9 cellular contexts compared by ENCODE assay signal in the genomic region with DNA sequence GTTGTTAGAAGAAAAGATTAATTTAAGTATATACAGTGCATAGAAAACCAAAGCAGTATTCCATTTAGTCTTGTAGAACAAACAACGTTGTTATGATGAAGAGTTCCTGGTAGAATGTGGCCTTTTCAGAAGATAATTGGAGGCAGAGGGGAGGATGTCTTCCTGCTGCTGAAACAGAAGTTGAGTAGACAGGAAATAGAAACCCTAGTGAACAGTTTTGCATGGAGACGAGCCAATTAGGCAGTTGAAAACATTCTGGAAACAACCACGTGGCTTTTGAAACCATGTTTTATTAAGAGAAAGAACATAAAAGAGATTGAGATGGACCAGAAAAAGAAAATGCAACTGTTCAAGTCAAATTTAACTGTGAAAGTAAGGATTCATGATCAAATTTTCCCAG.
DNase-seq lines count a peak whose midpoint lies in the region; ATAC-seq, FAIRE-seq and TF ChIP-seq lines count a peak whose summit lies in the region.
"Had no signal": no experiment of that assay in that cellular context is flagged by ENCODE, and none has a peak within 500 bp of the region (broad histone marks: within the 10 kb centered on the region; RNA-seq: fewer than 3 reads in every experiment).

No MANE protein-coding gene starts in this region.

- H3K9me3 ChIP-seq in Karpas-422 (ENCODE audit: low read length) (no peaks in the 10 kb centered on the region), testis (no peaks in the 10 kb centered on the region)

- ATAC-seq in activated T-helper 17 cell treated with anti-CD3 and anti-CD28 coated beads, Interleukin-2, amount 50 U/mL, for 72 hours (replicated peaks), result peak; percentile 56
- no peak for ATAC-seq in GM21723 (IDR thresholded peaks at IDR 0.05; ENCODE audit: unreplicated experiment)

- TF ChIP-seq CTCF in testis (IDR thresholded peaks at IDR 0.05), result no peak
- no peak for TF ChIP-seq CTCF in dorsolateral prefrontal cortex (IDR thresholded peaks at IDR 0.05 in 54 of 56, conservative IDR thresholded peaks at IDR 0.05 in 2 of 56; ENCODE audit: low read depth in 1 of 56, partially characterized antibody in 56 of 56)

- 0 out of 2 replicates have a peak overlapping the region, but pooled peaks have one; percentile 11 for H2AFZ ChIP-seq in Karpas-422 (ENCODE audit: low read length)

- H3K4me1 Mint-ChIP-seq in activated T-helper 17 cell treated with anti-CD3 and anti-CD28 coated beads, Interleukin-2, amount 50 U/mL, for 72 hours, result peaks cover 13% of the 10 kb centered on the region

- H3K4me2 ChIP-seq in Karpas-422 (ENCODE audit: low read depth, low read length, poor library complexity, severe bottlenecking), result peak overlapping the region; percentile 16

- no peaks in the 10 kb centered on the region for H4K20me1 ChIP-seq in Karpas-422 (ENCODE audit: insufficient read depth, low read depth, low read length)

- H3K27me3 ChIP-seq in Karpas-422 (ENCODE audit: low read length) (no peaks in the 10 kb centered on the region), testis (no peaks in the 10 kb centered on the region), dorsolateral prefrontal cortex (no peaks in the 10 kb centered on the region)

- DNase-seq in Karpas-422, result peak; percentile 63
- peak; percentile 20 for DNase-seq in inferior parietal cortex (ENCODE audit: extremely low spot score)
- peak; percentile 24 for DNase-seq in testis
- no peak for DNase-seq in frontal cortex (ENCODE audit: low spot score in 2 of 2)
- no peak for DNase-seq in dorsolateral prefrontal cortex

- H3K9me3 Mint-ChIP-seq in activated T-helper 17 cell treated with anti-CD3 and anti-CD28 coated beads, Interleukin-2, amount 50 U/mL, for 72 hours, result peaks cover 3% of the 10 kb centered on the region

- peak overlapping the region; percentile 21 for H3K27ac Mint-ChIP-seq in activated T-helper 17 cell treated with anti-CD3 and anti-CD28 coated beads, Interleukin-2, amount 50 U/mL, for 72 hours

- no peak for FAIRE-seq in frontal cortex (lab: Jason Lieb, UNC)
- FAIRE-seq: GM19239 had no signal

- no peaks in the 10 kb centered on the region for H3K9me2 ChIP-seq in Karpas-422 (replicated peaks; ENCODE audit: insufficient read depth, low read length)

- H3K36me3 ChIP-seq in Karpas-422 (ENCODE audit: insufficient read depth, low read length) (no peaks in the 10 kb centered on the region), testis (ENCODE audit: low read depth, missing control alignments) (no peaks in the 10 kb centered on the region)

- no peak overlapping the region for H3K9ac ChIP-seq in Karpas-422 (ENCODE audit: low read length)

- H3K27ac ChIP-seq in Karpas-422 (ENCODE audit: low read length), result no peak overlapping the region
- peak overlapping the region in 1 of 2 donors; percentile 16 for H3K27ac ChIP-seq in testis
- H3K27ac ChIP-seq in dorsolateral prefrontal cortex, result peak overlapping the region in 29 of 59 donors; percentile 0 to 82 (median 33)

- 12 to 15% methylated on average over 3 of the region's 3 CpGs for WGBS in testis, 2 donors

- no peaks in the 10 kb centered on the region for H3K36me3 Mint-ChIP-seq in activated T-helper 17 cell treated with anti-CD3 and anti-CD28 coated beads, Interleukin-2, amount 50 U/mL, for 72 hours (ENCODE audit: low read depth)

- TF ChIP-seq POLR2A in testis (IDR thresholded peaks at IDR 0.05), result no peak

- H3K4me3 ChIP-seq in Karpas-422 (ENCODE audit: low read length) (no peak overlapping the region), testis (no peak overlapping the region), dorsolateral prefrontal cortex (peak overlapping the region in 17 of 59 donors; percentile 0 to 38 (median 19))

- H3K4me1 ChIP-seq in Karpas-422 (ENCODE audit: low read length), result peaks cover 10% of the 10 kb centered on the region
- peaks cover 7% of the 10 kb centered on the region for H3K4me1 ChIP-seq in testis

- intact Hi-C loops in testis (cut with DNase I; ENCODE audit: low total_unique reads) (no loop called here), dorsolateral prefrontal cortex (cut with DNase I) (no loop called here)

- peak overlapping the region; percentile 33 for H3K4me3 Mint-ChIP-seq in activated T-helper 17 cell treated with anti-CD3 and anti-CD28 coated beads, Interleukin-2, amount 50 U/mL, for 72 hours
- H3K4me3 Mint-ChIP-seq: WTC11 had no signal

- no peaks in the 10 kb centered on the region for H3K79me2 ChIP-seq in Karpas-422 (ENCODE audit: low read length)

- peaks cover 3% of the 10 kb centered on the region for H3K27me3 Mint-ChIP-seq in activated T-helper 17 cell treated with anti-CD3 and anti-CD28 coated beads, Interleukin-2, amount 50 U/mL, for 72 hours

Comparison
In these comparisons a context has a peak if more than half of its experiments do, and no peak if none do; other contexts are left out.
1. DNase-seq: peak in Karpas-422 (single experiment), inferior parietal cortex (single experiment) and testis (single experiment); none in frontal cortex (0 of 2) and dorsolateral prefrontal cortex (0 of 10).